Comparison of ENCODE assay signal across 8 cellular contexts in genomic region chr12:28190321-28191017, GRCh38. TPM values are rescaled to one million over a fixed set of nuclear protein-coding genes. Genes with fewer than 3 reads are reported as not detected.
DNase-seq lines count a peak whose midpoint lies in the region; ATAC-seq and TF ChIP-seq lines count a peak whose summit lies in the region.

Gene CCDC91, plus strand, starts transcription at chr12:28190456. Its CDS starts 66,760 bp downstream, at chr12:28257216.

- H3K4me2 ChIP-seq in HCT116 (ENCODE audit: low read length) (peak within 1 kb of the TSS; percentile 92), MM.1S (ENCODE audit: low read depth, low read length) (peak within 1 kb of the TSS; percentile 86), SK-N-SH (peak within 1 kb of the TSS; percentile 71), osteoblast (ENCODE audit: insufficient read depth, low read length) (peak within 1 kb of the TSS; percentile 97)

- peak; percentile 1 for TF ChIP-seq CTCF in GM06990 (IDR thresholded peaks at IDR 0.05; ENCODE audit: insufficient read depth, low read length, poor library complexity, severe bottlenecking)
- no peak for TF ChIP-seq CTCF in HCT116 (IDR thresholded peaks at IDR 0.05 in 2 of 3, conservative IDR thresholded peaks at IDR 0.05 in 1 of 3; ENCODE audit: borderline replicate concordance in 1 of 3, insufficient read depth in 1 of 3, low read depth in 2 of 3, low read length in 2 of 3)
- no peak for TF ChIP-seq CTCF in MM.1S (IDR thresholded peaks at IDR 0.05; ENCODE audit: low read length)
- TF ChIP-seq CTCF in SK-N-SH (IDR thresholded peaks at IDR 0.05), result no peak
- no peak for TF ChIP-seq CTCF in osteoblast (IDR thresholded peaks at IDR 0.05; ENCODE audit: extremely low read depth, low read depth, low read length)
- no peak for TF ChIP-seq CTCF in thoracic aorta (IDR thresholded peaks at IDR 0.05)

- no peak for TF ChIP-seq EP300 in SK-N-SH (IDR thresholded peaks at IDR 0.05; ENCODE audit: borderline replicate concordance in 1 of 2, low read depth in 1 of 2, low read length in 1 of 2)

- RAD21 ChIA-PET in HCT116 (lab: Charles Lee; ENCODE audit: low non-redundant PET in 1 of 2, low total read pairs in 2 of 2, uncharacterized antibody in 2 of 2, unreplicated experiment in 2 of 2), result no interaction called here

- H3K4me3 ChIP-seq in GM06990 (replicated peaks; ENCODE audit: low read depth, low read length), result peak within 1 kb of the TSS; percentile 93
- H3K4me3 ChIP-seq in HCT116 (replicated peaks in 1 of 2; ENCODE audit: low read depth in 1 of 2, low read length in 2 of 2), result peak within 1 kb of the TSS; percentile 78 to 79
- peak within 1 kb of the TSS; percentile 84 for H3K4me3 ChIP-seq in MM.1S (ENCODE audit: low read length)
- H3K4me3 ChIP-seq in SK-N-SH (ENCODE audit: low read depth in 2 of 2, low read length in 1 of 2), result peak within 1 kb of the TSS; percentile 68 to 97
- H3K4me3 ChIP-seq in osteoblast (ENCODE audit: insufficient read depth, low read length), result peak within 1 kb of the TSS; percentile 96
- H3K4me3 ChIP-seq in thoracic aorta, result peak within 1 kb of the TSS; percentile 93

- 2% methylated on average over 17 of the region's 72 CpGs for WGBS in SK-N-SH (ENCODE audit: low lambda C conversion rate)

- POLR2A ChIA-PET in HCT116 (lab: Charles Lee) (no interaction called here), SK-N-SH (lab: Yijun Ruan, JAX) (interaction anchor here (1.0 to 1.7 kb wide), 2 partner anchors 216 to 682 kb away, joined by 5 to 6 read pairs; no protein-coding TSS in a partner anchor)

- no peaks in the 10 kb centered on the region for H4K20me1 ChIP-seq in HCT116 (ENCODE audit: insufficient read depth)
- H4K20me1 ChIP-seq in MM.1S (ENCODE audit: insufficient read depth, low read length), result no peaks in the 10 kb centered on the region
- no peaks in the 10 kb centered on the region for H4K20me1 ChIP-seq in SK-N-SH (ENCODE audit: insufficient read depth)
- no peaks in the 10 kb centered on the region for H4K20me1 ChIP-seq in osteoblast (ENCODE audit: insufficient read depth, low read length)

- H3K27me3 ChIP-seq in GM06990 (replicated peaks; ENCODE audit: control insufficient read depth, insufficient read depth, low read length) (no peaks in the 10 kb centered on the region), HCT116 (ENCODE audit: insufficient read depth, low read length) (no peaks in the 10 kb centered on the region), MM.1S (replicated peaks; ENCODE audit: insufficient read depth, low read length) (no peaks in the 10 kb centered on the region), SK-N-SH (ENCODE audit: insufficient read depth) (no peaks in the 10 kb centered on the region), osteoblast (ENCODE audit: insufficient read depth, low read length) (no peaks in the 10 kb centered on the region), thoracic aorta (replicated peaks; ENCODE audit: insufficient read depth) (no peaks in the 10 kb centered on the region)

- H3K4me1 ChIP-seq in HCT116 (ENCODE audit: control insufficient read depth in 1 of 2, insufficient read depth in 2 of 2, low read length in 2 of 2) (peaks cover 9 to 19% of the 10 kb centered on the region in 2 experiments), MM.1S (ENCODE audit: low read length) (peaks cover 11% of the 10 kb centered on the region), SK-N-SH (ENCODE audit: control insufficient read depth in 1 of 2, insufficient read depth in 2 of 2, low read depth in 1 of 2, low read length in 1 of 2) (peaks cover 0 to 11% of the 10 kb centered on the region in 2 experiments; a peak in 2 of 4 replicates), osteoblast (ENCODE audit: insufficient read depth, low read length) (peaks cover 10% of the 10 kb centered on the region), thoracic aorta (ENCODE audit: control insufficient read depth in 1 of 2, low read depth in 2 of 2) (peaks cover 0 to 17% of the 10 kb centered on the region in 2 donors)

- CTCF ChIA-PET in HCT116 (lab: Charles Lee) (interaction anchor here (2.2 kb wide), 1 partner anchor 11 kb away, joined by 5 read pairs; no protein-coding TSS in a partner anchor), SK-N-SH (lab: Yijun Ruan, JAX) (interaction anchor here (0.6 to 2.5 kb wide), 6 partner anchors 11 to 538 kb away, joined by 3 to 6 read pairs (median 3); no protein-coding TSS in a partner anchor)

- ATAC-seq in HCT116 (peak; percentile 94), thoracic aorta (ENCODE audit: insufficient number of reproducible peaks, low FRiP score, low read depth) (peak; percentile 95)

- DNase-seq in GM06990 (ENCODE audit: extremely low read depth, insufficient read length) (peak; percentile 89), HCT116 (ENCODE audit: low read depth, low spot score) (peak; percentile 35), MM.1S (peak; percentile 81), SK-N-SH (peak; percentile 90), glomerular endothelial cell (ENCODE audit: extremely low read depth, low read depth, low spot score) (peak; percentile 41), osteoblast (ENCODE audit: insufficient read length, low spot score, missing footprints) (peak; percentile 94), thoracic aorta (ENCODE audit: low spot score) (peak; percentile 64)
- peak; percentile 88 for DNase-seq in activated naive CD4-positive, alpha-beta T cell treated with anti-CD3 and anti-CD28 coated beads, Interleukin-2, amount 50 U/mL, for 16 hours

- BruUV-seq in HCT116 (replicated peaks; lab: Mats Ljungman, UMichigan), result no TSS peak

- no peaks in the 10 kb centered on the region for H3K36me3 ChIP-seq in GM06990 (ENCODE audit: control insufficient read depth, insufficient read depth, low read length)
- no peaks in the 10 kb centered on the region for H3K36me3 ChIP-seq in HCT116 (ENCODE audit: control insufficient read depth in 1 of 2, insufficient read depth in 2 of 2, low read length in 2 of 2)
- H3K36me3 ChIP-seq in MM.1S (replicated peaks; ENCODE audit: insufficient read depth, low read length), result no peaks in the 10 kb centered on the region
- peaks cover 0 to 5% of the 10 kb centered on the region in 2 experiments for H3K36me3 ChIP-seq in SK-N-SH (replicated peaks in 1 of 2; ENCODE audit: control insufficient read depth in 1 of 2, insufficient read depth in 2 of 2, low read length in 1 of 2)
- no peaks in the 10 kb centered on the region for H3K36me3 ChIP-seq in osteoblast (ENCODE audit: insufficient read depth, low read length)
- H3K36me3 ChIP-seq in thoracic aorta, result no peaks in the 10 kb centered on the region

- H3K79me2 ChIP-seq in HCT116 (ENCODE audit: insufficient read depth, low read length) (peaks cover 17% of the 10 kb centered on the region), MM.1S (ENCODE audit: low read length) (peaks cover 13% of the 10 kb centered on the region), SK-N-SH (ENCODE audit: insufficient read depth) (peaks cover 38% of the 10 kb centered on the region), osteoblast (ENCODE audit: insufficient read depth, low read length) (peaks cover 34% of the 10 kb centered on the region)

- intact Hi-C loops in HCT116 (cut with micrococcal nuclease), result no loop called here

- H2AFZ ChIP-seq in HCT116 (ENCODE audit: low read depth, low read length, poor library complexity, severe bottlenecking) (peak within 1 kb of the TSS; percentile 93), MM.1S (ENCODE audit: low read length) (peak within 1 kb of the TSS; percentile 74), SK-N-SH (ENCODE audit: low read depth) (peak within 1 kb of the TSS; percentile 92), osteoblast (ENCODE audit: low read length) (peak within 1 kb of the TSS; percentile 98)

- H3K9ac ChIP-seq in HCT116 (ENCODE audit: low read length) (peak within 1 kb of the TSS; percentile 78), MM.1S (ENCODE audit: low read length) (peak within 1 kb of the TSS; percentile 93), SK-N-SH (peak within 1 kb of the TSS; percentile 86)

- peak; percentile 45 for TF ChIP-seq POLR2A in HCT116 (IDR thresholded peaks at IDR 0.05; ENCODE audit: borderline replicate concordance, extremely low read depth, insufficient read depth, insufficient read length)

- TF ChIP-seq RAD21 in HCT116 (IDR thresholded peaks at IDR 0.05; ENCODE audit: low read depth) (no peak), SK-N-SH (IDR thresholded peaks at IDR 0.05; ENCODE audit: low read length) (0 out of 2 replicates have a peak, but pooled peaks have one; percentile 1)

- H3F3A ChIP-seq in MM.1S (ENCODE audit: insufficient read depth, low read length), result peaks cover 14% of the 10 kb centered on the region
- H3F3A ChIP-seq in SK-N-SH (replicated peaks; ENCODE audit: insufficient read depth), result peaks cover 4% of the 10 kb centered on the region

- H3K27ac ChIP-seq in HCT116 (ENCODE audit: low read depth, low read length) (peak within 1 kb of the TSS; percentile 72), MM.1S (ENCODE audit: low read length) (peak within 1 kb of the TSS; percentile 79), SK-N-SH (ENCODE audit: low read depth in 2 of 2, low read length in 1 of 2) (peak within 1 kb of the TSS; percentile 94 to 97), osteoblast (ENCODE audit: low read depth, low read length) (peak within 1 kb of the TSS; percentile 99), thoracic aorta (peak within 1 kb of the TSS; percentile 96 to 99)

- H3K9me3 ChIP-seq in HCT116 (ENCODE audit: control insufficient read depth in 1 of 2, insufficient read depth in 1 of 2, low read depth in 1 of 2, low read length in 2 of 2), result no peaks in the 10 kb centered on the region
- H3K9me3 ChIP-seq in MM.1S (replicated peaks; ENCODE audit: insufficient read depth, low read length), result no peaks in the 10 kb centered on the region
- no peaks in the 10 kb centered on the region for H3K9me3 ChIP-seq in SK-N-SH
- no peaks in the 10 kb centered on the region for H3K9me3 ChIP-seq in osteoblast (ENCODE audit: low read depth, low read length)
- H3K9me3 ChIP-seq in thoracic aorta, result no peaks in the 10 kb centered on the region

- no peaks in the 10 kb centered on the region for H3K9me2 ChIP-seq in HCT116 (ENCODE audit: insufficient read depth)
- no peaks in the 10 kb centered on the region for H3K9me2 ChIP-seq in MM.1S (replicated peaks; ENCODE audit: insufficient read depth, low read length)
- H3K9me2 ChIP-seq in SK-N-SH, result no peaks in the 10 kb centered on the region

TF ChIP-seq in HCT116, 20 proteins besides CTCF, POLR2A, EP300 and RAD21 (continues in another document):
- TF ChIP-seq SIN3A (IDR thresholded peaks at IDR 0.05; ENCODE audit: low read depth), result peak; percentile 48; the same call in 1 of the 2 replicates

TF ChIP-seq in SK-N-SH, 30 proteins besides CTCF, POLR2A, EP300 and RAD21 (continues in another document):
- no peak; the same call in 1 of the 2 replicates for TF ChIP-seq RCOR1 (IDR thresholded peaks at IDR 0.05; ENCODE audit: low read length)

RNA-seq across cellular contexts. Expression of gene CCDC91, which starts in this region (rescaled TPM):
- total RNA-seq in HCT116 (2021; ENCODE audit: unreplicated experiment) (18.1 TPM), glomerular endothelial cell (9.9 and 10.1 TPM in 2 replicates), osteoblast (36.2 and 37.1 TPM in 2 replicates), thoracic aorta (10 to 100 TPM; 26.6 to 27.6 TPM)
- polyA plus RNA-seq in HCT116 (2012), result 9.4 TPM in 2 replicates
- polyA plus RNA-seq in SK-N-SH (2012; rRNA removed), result 13.0 and 15.0 TPM in 2 replicates
- polyA plus RNA-seq in SK-N-SH (2012; cell fraction: cytosol; rRNA removed), result 17.4 and 23.0 TPM in 2 replicates
- 9.0 and 15.1 TPM in 2 replicates for polyA plus RNA-seq in SK-N-SH (2012; cell fraction: nucleus; rRNA removed)

Comparison
In these comparisons a context has a peak if more than half of its experiments do, and no peak if none do; other contexts are left out.
1. Peak in every context shown above with its lines: DNase-seq, ATAC-seq, H3K4me3 ChIP-seq and H3K27ac ChIP-seq.
2. DNase-seq: peak in every context shown above with its lines; median percentile 94 in osteoblast; 90 in SK-N-SH; 89 in GM06990; 88 in activated naive CD4-positive, alpha-beta T cell treated with anti-CD3 and anti-CD28 coated beads, Interleukin-2, amount 50 U/mL, for 16 hours; 81 in MM.1S; 64 in thoracic aorta; 41 in glomerular endothelial cell; 35 in HCT116.